Comparison of ENCODE assay signal across 23 cellular contexts in genomic region chr1:86950712-86951111, GRCh38.
"Had no signal": no experiment of that assay in that cellular context is flagged by ENCODE, and none has a peak within 500 bp of the region (broad histone marks: within the 10 kb centered on the region; RNA-seq: fewer than 3 reads in every experiment).

No MANE protein-coding gene starts in this region.

- H3K27ac Mint-ChIP-seq: endodermal cell; stimulated activated memory B cell treated with anti-CD40 and anti-IgM and Interleukin-4, amounts not matched to agents 10 μg/mL and 1 μg/mL and 100 μg/mL, for 72 hours; stimulated activated naive CD8-positive, alpha-beta T cell treated with anti-CD3 and anti-CD28 coated beads, Interleukin-15, Interleukin-2, amounts not matched to agents 100 ng/mL and 50 ng/mL, for 24 hours had no signal

- H3K9me3 ChIP-seq: colonic mucosa, gastrocnemius medialis, neutrophil, psoas muscle, spleen, tibial artery, upper lobe of left lung, vagina had no signal

- H3K36me3 Mint-ChIP-seq: naive B cell; stimulated activated memory B cell treated with anti-CD40 and anti-IgM and Interleukin-4, amounts not matched to agents 10 μg/mL and 1 μg/mL and 100 μg/mL, for 72 hours had no signal

- H3K27me3 ChIP-seq: colonic mucosa, gastrocnemius medialis, neutrophil, spleen, tibial artery, upper lobe of left lung, vagina had no signal

- H3K36me3 ChIP-seq: colonic mucosa, gastrocnemius medialis, neutrophil, spleen, tibial artery, upper lobe of left lung, vagina had no signal

- H3K4me1 ChIP-seq: colonic mucosa, tibial artery, vagina had no signal

- DNase-seq: colonic mucosa; effector CD4-positive, alpha-beta T cell; endodermal cell; gastrocnemius medialis; glutamatergic neuron; kidney; left cardiac atrium; left ventricle myocardium superior; mesendoderm; naive B cell; psoas muscle; spleen; stimulated activated CD4-positive, alpha-beta T cell treated with anti-CD3 and anti-CD28 coated beads, Interleukin-15, amount 100 ng/mL, for 24 hours; stimulated activated CD4-positive, alpha-beta T cell treated with anti-CD3 and anti-CD28 coated beads, Interleukin-1b, Interleukin-23, amount 100 ng/mL, for 48 hours; stimulated activated CD4-positive, alpha-beta T cell treated with anti-CD3 and anti-CD28 coated beads, Interleukin-4, amount 100 ng/mL, for 24 hours; tibial artery; upper lobe of left lung had no signal

- H3K27me3 Mint-ChIP-seq: naive B cell; stimulated activated memory B cell treated with anti-CD40 and anti-IgM and Interleukin-4, amounts not matched to agents 10 μg/mL and 1 μg/mL and 100 μg/mL, for 72 hours; stimulated activated naive CD8-positive, alpha-beta T cell treated with anti-CD3 and anti-CD28 coated beads, Interleukin-15, Interleukin-2, amounts not matched to agents 100 ng/mL and 50 ng/mL, for 24 hours had no signal

- H3K4me3 ChIP-seq: colonic mucosa, gastrocnemius medialis, lung, psoas muscle, spleen, tibial artery, upper lobe of left lung, vagina had no signal

- ATAC-seq: gastrocnemius medialis; left cardiac atrium; left ventricle myocardium superior; psoas muscle; sciatic nerve; stimulated activated memory B cell treated with anti-CD40 and anti-IgM and Interleukin-4, amounts not matched to agents 10 μg/mL and 1 μg/mL and 100 μg/mL, for 72 hours had no signal

- H3K9me3 Mint-ChIP-seq: endodermal cell; naive B cell; stimulated activated memory B cell treated with anti-CD40 and anti-IgM and Interleukin-4, amounts not matched to agents 10 μg/mL and 1 μg/mL and 100 μg/mL, for 72 hours; stimulated activated naive CD8-positive, alpha-beta T cell treated with anti-CD3 and anti-CD28 coated beads, Interleukin-15, Interleukin-2, amounts not matched to agents 100 ng/mL and 50 ng/mL, for 24 hours had no signal

- H3K27ac ChIP-seq: colonic mucosa, gastrocnemius medialis, neutrophil, psoas muscle, tibial artery, upper lobe of left lung, vagina had no signal

- H3K4me3 Mint-ChIP-seq: endodermal cell; naive B cell; stimulated activated memory B cell treated with anti-CD40 and anti-IgM and Interleukin-4, amounts not matched to agents 10 μg/mL and 1 μg/mL and 100 μg/mL, for 72 hours; stimulated activated naive CD8-positive, alpha-beta T cell treated with anti-CD3 and anti-CD28 coated beads, Interleukin-15, Interleukin-2, amounts not matched to agents 100 ng/mL and 50 ng/mL, for 24 hours had no signal
